ENCODE assay signal across 31 cellular contexts in the genomic region with DNA sequence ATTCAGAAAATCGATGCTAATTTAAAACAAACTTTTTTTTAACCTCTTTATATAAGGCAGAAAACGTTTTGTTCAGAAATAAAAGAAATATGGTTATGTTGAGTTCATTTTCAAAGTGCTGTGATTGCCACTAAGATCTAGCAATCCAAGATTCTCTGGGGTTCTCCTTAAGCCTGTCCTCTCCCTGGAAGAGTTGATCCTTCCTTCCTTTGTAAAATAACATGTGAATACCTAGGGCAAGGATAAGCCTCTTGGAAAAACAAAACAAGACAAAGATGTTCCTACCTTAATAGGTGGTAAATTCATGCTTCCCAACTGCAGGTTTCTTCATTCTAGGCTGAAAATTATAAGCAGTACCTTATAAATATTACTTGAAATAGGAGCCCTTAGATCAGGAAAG. TPM values are rescaled to one million over a fixed set of nuclear protein-coding genes. Genes with fewer than 3 reads are reported as not detected.
"Had no signal": no experiment of that assay in that cellular context is flagged by ENCODE, and none has a peak within 500 bp of the region (broad histone marks: within the 10 kb centered on the region; RNA-seq: fewer than 3 reads in every experiment).

No MANE protein-coding gene starts in this region.

- H3K27ac ChIP-seq: left ventricle myocardium inferior, neural progenitor cell, neutrophil, parathyroid adenoma, psoas muscle, right lobe of liver, stomach, testis, thyroid gland, transverse colon, upper lobe of left lung, vagina had no signal

- DNase-seq: hippocampal formation; islet precursor cell; left ventricle myocardium inferior; mesendoderm; naive B cell; natural killer cell; nephron progenitor cell; occipital lobe; psoas muscle; right lobe of liver; stimulated activated CD4-positive, alpha-beta T cell treated with anti-CD3 and anti-CD28 coated beads, Interleukin-1b, Interleukin-23, amount 100 ng/mL, for 48 hours; stimulated activated CD4-positive, alpha-beta T cell treated with anti-CD3 and anti-CD28 coated beads, Interleukin-2, amount 100 ng/mL, for 48 hours; stimulated activated CD4-positive, alpha-beta T cell treated with anti-CD3 and anti-CD28 coated beads, Interleukin-4, amount 100 ng/mL, for 4 hours; stimulated activated CD8-positive, alpha-beta memory T cell treated with anti-CD3 and anti-CD28 coated beads, Interleukin-4, amount 100 ng/mL, for 48 hours; stimulated activated naive CD8-positive, alpha-beta T cell treated with anti-CD3 and anti-CD28 coated beads, Interleukin-15, Interleukin-2, amounts not matched to agents 100 U/mL and 50 U/mL, for 24 hours; stomach; testis; thyroid gland; transverse colon; upper lobe of left lung had no signal

- H3K9ac ChIP-seq: neural progenitor cell, parathyroid adenoma had no signal

- H3K4me3 Mint-ChIP-seq: mesothelial cell of epicardium; naive B cell; natural killer cell; nephron progenitor cell; neural progenitor cell; stimulated activated memory B cell treated with anti-CD40 and anti-IgM and Interleukin-4, amounts not matched to agents 10 μg/mL and 1 μg/mL and 100 μg/mL, for 72 hours had no signal

- H3K4me2 ChIP-seq: neural progenitor cell, smooth muscle cell had no signal

- H3K27ac Mint-ChIP-seq: mesothelial cell of epicardium; naive B cell; natural killer cell; nephron progenitor cell; neural progenitor cell; stimulated activated memory B cell treated with anti-CD40 and anti-IgM and Interleukin-4, amounts not matched to agents 10 μg/mL and 1 μg/mL and 100 μg/mL, for 72 hours had no signal

- H3K9me3 ChIP-seq: neutrophil, psoas muscle, right lobe of liver, testis, thyroid gland, transverse colon, vagina had no signal

- H3K4me3 ChIP-seq: left ventricle myocardium inferior, lung, neural progenitor cell, psoas muscle, right lobe of liver, smooth muscle cell, stomach, testis, thyroid gland, transverse colon, upper lobe of left lung, vagina had no signal

- H3K4me1 ChIP-seq: left ventricle myocardium inferior, neural progenitor cell, parathyroid adenoma, psoas muscle, right lobe of liver, stomach, testis, thyroid gland, transverse colon, upper lobe of left lung, vagina had no signal

- H3K79me2 ChIP-seq: parathyroid adenoma had no signal

- ATAC-seq: natural killer cell; psoas muscle; right lobe of liver; stimulated activated memory B cell treated with anti-CD40 and anti-IgM and Interleukin-4, amounts not matched to agents 10 μg/mL and 1 μg/mL and 100 μg/mL, for 72 hours; stimulated activated naive CD8-positive, alpha-beta T cell treated with anti-CD3 and anti-CD28 coated beads, Interleukin-15, Interleukin-2, amounts not matched to agents 100 U/mL and 50 U/mL, for 24 hours had no signal

- H3K4me1 Mint-ChIP-seq: mesothelial cell of epicardium; naive B cell; natural killer cell; nephron progenitor cell; neural progenitor cell; stimulated activated memory B cell treated with anti-CD40 and anti-IgM and Interleukin-4, amounts not matched to agents 10 μg/mL and 1 μg/mL and 100 μg/mL, for 72 hours had no signal

- H3K36me3 Mint-ChIP-seq: mesothelial cell of epicardium; natural killer cell; neural progenitor cell; stimulated activated memory B cell treated with anti-CD40 and anti-IgM and Interleukin-4, amounts not matched to agents 10 μg/mL and 1 μg/mL and 100 μg/mL, for 72 hours had no signal

- H3K36me3 ChIP-seq: left ventricle myocardium inferior, neural progenitor cell, neutrophil, right lobe of liver, stomach, thyroid gland, transverse colon, upper lobe of left lung, vagina had no signal

- H2AFZ ChIP-seq: neural progenitor cell, parathyroid adenoma had no signal

- H3K27me3 ChIP-seq: neural progenitor cell, right lobe of liver, testis, thyroid gland, upper lobe of left lung, vagina had no signal

RNA-seq across cellular contexts. Expression of a gene that starts 18.0 kb away (rescaled TPM):
- total RNA-seq: kidney epithelial cell, mesothelial cell of epicardium, mononuclear cell, natural killer cell, occipital lobe, osteocyte, smooth muscle cell, vagina had no signal
- polyA plus RNA-seq: smooth muscle cell had no signal
